Comparison of ENCODE assay signal across 30 cellular contexts in genomic region chr17:57755479-57756070, GRCh38. TPM values are rescaled to one million over a fixed set of nuclear protein-coding genes. Genes with fewer than 3 reads are reported as not detected.
A peak's percentile ranks its signal among the peaks of the same experiment; 100 is the strongest.
DNase-seq lines count a peak whose midpoint lies in the region; ATAC-seq, FAIRE-seq and TF ChIP-seq lines count a peak whose summit lies in the region.
"Had no signal": no experiment of that assay in that cellular context is flagged by ENCODE, and none has a peak within 500 bp of the region (broad histone marks: within the 10 kb centered on the region; RNA-seq: fewer than 3 reads in every experiment).

No MANE protein-coding gene starts in this region.

- no peaks in the 10 kb centered on the region for H3K9me3 Mint-ChIP-seq in MCF 10A (ENCODE audit: unreplicated experiment)
- H3K9me3 Mint-ChIP-seq: activated naive CD4-positive, alpha-beta T cell treated with anti-CD3 and anti-CD28 coated beads, Interleukin-2, amount 50 U/mL, for 24 hours; activated T-cell treated with anti-CD3 and anti-CD28 coated beads, Interleukin-2, amount 50 U/mL, for 72 hours; T-cell had no signal

- no peak for TF ChIP-seq POLR2A in HepG2 (IDR thresholded peaks at IDR 0.05; ENCODE audit: insufficient read depth in 1 of 2, low read depth in 2 of 2, low read length in 2 of 2)
- TF ChIP-seq POLR2A in right lobe of liver (IDR thresholded peaks at IDR 0.05) = no peak

- TF ChIP-seq EP300 in HepG2 (IDR thresholded peaks at IDR 0.05; ENCODE audit: low read depth in 2 of 2, low read length in 2 of 2) = no peak
- no peak for TF ChIP-seq EP300 in HepG2 (CRISPR knock-in tag; IDR thresholded peaks at IDR 0.05; ENCODE audit: borderline replicate concordance)

- H3K27ac ChIP-seq in HepG2 (ENCODE audit: extremely low read length, insufficient read depth, low read length) (no peak overlapping the region), right lobe of liver (no peak overlapping the region)
- H3K27ac ChIP-seq: 22Rv1, ascending aorta, foreskin keratinocyte had no signal

- H3K4me1 Mint-ChIP-seq in MCF 10A (ENCODE audit: insufficient read depth, unreplicated experiment) = no peaks in the 10 kb centered on the region
- H3K4me1 Mint-ChIP-seq: activated naive CD4-positive, alpha-beta T cell treated with anti-CD3 and anti-CD28 coated beads, Interleukin-2, amount 50 U/mL, for 24 hours; T-cell had no signal

- DNase-seq in HepG2 (ENCODE audit: low spot score) (no peak), right lobe of liver (no peak), RKO (ENCODE audit: low spot score) (peak; percentile 9), iPS-NIHi11 (ENCODE audit: low spot score) (peak; percentile 45), MCF 10A (ENCODE audit: unreplicated experiment) (no peak)
- DNase-seq: activated CD4-positive, alpha-beta T cell treated with anti-CD3 and anti-CD28 coated beads for 4 hours; activated T-cell treated with anti-CD3 and anti-CD28 coated beads, Interleukin-2, amount 50 U/mL, for 72 hours; AML-193; cerebellar nuclear complex; DMS79; foreskin keratinocyte; GOT3; NCI-H146; NCI-H526 treated with DMSO at 0.1 percent for 48 hours; occipital lobe; SHP77; stimulated activated CD4-positive, alpha-beta T cell treated with anti-CD3 and anti-CD28 coated beads, Interleukin-4, amount 100 ng/mL, for 24 hours; stimulated activated naive CD8-positive, alpha-beta T cell treated with anti-CD3 and anti-CD28 coated beads, Interleukin-15, Interleukin-2, amounts not matched to agents 100 U/mL and 50 U/mL, for 24 hours; T-cell had no signal

- no peak overlapping the region for H2AFZ ChIP-seq in HepG2 (ENCODE audit: low read length)

- H3K79me2 ChIP-seq in HepG2 (ENCODE audit: insufficient read depth, low read length) = no peaks in the 10 kb centered on the region

- no peak for ATAC-seq in HepG2
- ATAC-seq in right lobe of liver = no peak
- ATAC-seq in GM21367 (IDR thresholded peaks at IDR 0.05; ENCODE audit: unreplicated experiment) = no peak
- ATAC-seq in GM18861 (IDR thresholded peaks at IDR 0.05; ENCODE audit: unreplicated experiment) = no peak
- no peak for ATAC-seq in HG03280 (IDR thresholded peaks at IDR 0.05; ENCODE audit: unreplicated experiment)
- ATAC-seq: activated T-cell treated with anti-CD3 and anti-CD28 coated beads, Interleukin-2, amount 50 U/mL, for 72 hours; foreskin keratinocyte; stimulated activated naive CD8-positive, alpha-beta T cell treated with anti-CD3 and anti-CD28 coated beads, Interleukin-15, Interleukin-2, amounts not matched to agents 100 U/mL and 50 U/mL, for 24 hours; T-cell had no signal

- in situ Hi-C loops in HepG2 (cut with HindIII; ENCODE audit: extremely low pct_ligation_motif_present, low pct_unique_long_range_greater_than_20kb) = no loop called here

- FAIRE-seq in HepG2 (lab: Jason Lieb, UNC) = no peak
- FAIRE-seq: keratinocyte, TTC549 had no signal

- no peak overlapping the region for H3K9ac ChIP-seq in HepG2 (ENCODE audit: insufficient read depth, low read depth, low read length)

- H3K36me3 ChIP-seq in HepG2 (replicated peaks in 1 of 2; ENCODE audit: control insufficient read depth in 1 of 2, insufficient read depth in 2 of 2, low read length in 2 of 2) (no peaks in the 10 kb centered on the region), right lobe of liver (no peaks in the 10 kb centered on the region)
- H3K36me3 ChIP-seq: ascending aorta had no signal

- CTCF ChIA-PET in HepG2 (lab: Yijun Ruan, JAX; ENCODE audit: low intra/inter-chr PET ratio, low total read pairs) (no interaction called here), MCF 10A (lab: Yijun Ruan, JAX) (interaction anchor here (0.7 kb wide), 2 partner anchors 12 to 83 kb away, joined by 3 to 4 read pairs; no protein-coding TSS in a partner anchor)

- H3K9me3 ChIP-seq in HepG2 (ENCODE audit: low read length) (no peaks in the 10 kb centered on the region), right lobe of liver (no peaks in the 10 kb centered on the region)
- H3K9me3 ChIP-seq: ascending aorta had no signal

- H3K4me2 ChIP-seq in HepG2 (ENCODE audit: low read depth, low read length) = no peak overlapping the region

- H3K27me3 Mint-ChIP-seq in MCF 10A (ENCODE audit: insufficient read depth, unreplicated experiment) = no peaks in the 10 kb centered on the region
- H3K27me3 Mint-ChIP-seq: activated naive CD4-positive, alpha-beta T cell treated with anti-CD3 and anti-CD28 coated beads, Interleukin-2, amount 50 U/mL, for 24 hours; T-cell had no signal

- H3K4me3 ChIP-seq in HepG2 (replicated peaks in 1 of 3; ENCODE audit: insufficient read depth in 1 of 3, low read depth in 2 of 3, low read length in 3 of 3) (no peak overlapping the region), right lobe of liver (no peak overlapping the region)
- H3K4me3 ChIP-seq: ascending aorta had no signal

- H3K4me3 Mint-ChIP-seq in MCF 10A (ENCODE audit: unreplicated experiment) = no peak overlapping the region
- H3K4me3 Mint-ChIP-seq: activated naive CD4-positive, alpha-beta T cell treated with anti-CD3 and anti-CD28 coated beads, Interleukin-2, amount 50 U/mL, for 24 hours; activated T-cell treated with anti-CD3 and anti-CD28 coated beads, Interleukin-2, amount 50 U/mL, for 72 hours; T-cell had no signal

- no peaks in the 10 kb centered on the region for H4K20me1 ChIP-seq in HepG2 (ENCODE audit: insufficient read depth, low read length)

- peaks cover 0 to 18% of the 10 kb centered on the region in 2 experiments; a peak in 1 of 5 replicates for H3K27me3 ChIP-seq in HepG2 (ENCODE audit: control insufficient read depth in 1 of 2, insufficient read depth in 2 of 2, low read length in 2 of 2)
- no peaks in the 10 kb centered on the region for H3K27me3 ChIP-seq in right lobe of liver
- H3K27me3 ChIP-seq: ascending aorta had no signal

- no peaks in the 10 kb centered on the region for H3K36me3 Mint-ChIP-seq in MCF 10A (ENCODE audit: insufficient read depth, unreplicated experiment)
- H3K36me3 Mint-ChIP-seq: activated naive CD4-positive, alpha-beta T cell treated with anti-CD3 and anti-CD28 coated beads, Interleukin-2, amount 50 U/mL, for 24 hours; T-cell had no signal

- no peak overlapping the region for H3K27ac Mint-ChIP-seq in MCF 10A (ENCODE audit: low read depth, unreplicated experiment)
- H3K27ac Mint-ChIP-seq: activated naive CD4-positive, alpha-beta T cell treated with anti-CD3 and anti-CD28 coated beads, Interleukin-2, amount 50 U/mL, for 24 hours; activated T-cell treated with anti-CD3 and anti-CD28 coated beads, Interleukin-2, amount 50 U/mL, for 72 hours; T-cell had no signal

- intact Hi-C loops in HepG2 (cut with micrococcal nuclease; ENCODE audit: unreplicated experiment) = no loop called here
- intact Hi-C loops in right lobe of liver (cut with DNase I) = no loop called here
- intact Hi-C loops in MCF 10A (cut with micrococcal nuclease) = no loop called here

- 30% methylated on average over 6 of the region's 6 CpGs for WGBS in HepG2 (ENCODE audit: low lambda C conversion rate)
- 62% methylated on average over 4 of the region's 6 CpGs for WGBS in right lobe of liver (ENCODE audit: insufficient coverage, low coverage, low lambda C conversion rate, missing lambda C conversion rate)

- BruUV-seq in HepG2 (replicated peaks; lab: Mats Ljungman, UMichigan) = no TSS peak
- no TSS peak for BruUV-seq in MCF 10A (replicated peaks; lab: Mats Ljungman, UMichigan)

- TF ChIP-seq CTCF in HepG2 (CRISPR knock-in tag; IDR thresholded peaks at IDR 0.05) (0 out of 2 replicates have a peak, but pooled peaks have one; percentile 18), right lobe of liver (IDR thresholded peaks at IDR 0.05) (no peak), MCF 10A (IDR thresholded peaks at IDR 0.05; ENCODE audit: unreplicated experiment) (no peak)

- POLR2A ChIA-PET in HepG2 (lab: Yijun Ruan, JAX) = no interaction called here
- POLR2A ChIA-PET in MCF 10A (lab: Yijun Ruan, JAX) = interaction anchor here (0.6 kb wide), 1 partner anchor 789 kb away, joined by 3 read pairs; no protein-coding TSS in a partner anchor

- TF ChIP-seq RAD21 in HepG2 (CRISPR knock-in tag; IDR thresholded peaks at IDR 0.05) = no peak

- H3K4me1 ChIP-seq in HepG2 (ENCODE audit: insufficient read depth, low read length) (peaks cover 19% of the 10 kb centered on the region), right lobe of liver (no peaks in the 10 kb centered on the region)
- H3K4me1 ChIP-seq: ascending aorta, foreskin keratinocyte had no signal

RNA-seq across cellular contexts. Expression of gene CCDC182, which starts 10.5 kb away (rescaled TPM):
- total RNA-seq in HepG2 (2016; rRNA removed; fragmentation: Illumina TruSeq; extraction: Trizol) = not detected in 2 replicates
- not detected in 2 replicates for total RNA-seq in HepG2 (2016; cell fraction: cytosol; rRNA removed; fragmentation: Illumina TruSeq; extraction: Trizol; ENCODE audit: low read depth)
- total RNA-seq in HepG2 (2016; cell fraction: insoluble cytoplasmic fraction; rRNA removed; fragmentation: Illumina TruSeq; extraction: Trizol) = not detected in 2 replicates
- total RNA-seq in HepG2 (2016; cell fraction: membrane; rRNA removed; fragmentation: Illumina TruSeq; extraction: Trizol) = not detected in 2 replicates
- total RNA-seq in HepG2 (2016; cell fraction: nucleus; rRNA removed; fragmentation: Illumina TruSeq; extraction: Trizol) = not detected in 2 replicates
- not detected in 2 replicates for polyA plus RNA-seq in HepG2 (2011; rRNA removed)
- not detected in 2 replicates for polyA plus RNA-seq in HepG2 (2011; cell fraction: cytosol; rRNA removed)
- not detected in 2 replicates for polyA plus RNA-seq in HepG2 (2011; cell fraction: nucleus; rRNA removed)
- not detected in 2 replicates for polyA plus RNA-seq in HepG2 (2012)
- polyA plus RNA-seq in HepG2 (2016; cell fraction: cytosol; fragmentation: Illumina TruSeq; extraction: Trizol; ENCODE audit: low read depth) = not detected in 2 replicates
- polyA plus RNA-seq in HepG2 (2016; cell fraction: insoluble cytoplasmic fraction; fragmentation: Illumina TruSeq; extraction: Trizol; ENCODE audit: low read depth) = not detected in 2 replicates
- not detected in 2 replicates for polyA plus RNA-seq in HepG2 (2016; cell fraction: membrane; fragmentation: Illumina TruSeq; extraction: Trizol; ENCODE audit: low read depth)
- not detected in 2 replicates for polyA plus RNA-seq in HepG2 (2016; cell fraction: nucleus; fragmentation: Illumina TruSeq; extraction: Trizol; ENCODE audit: insufficient read depth, low read depth)
- not detected in 2 replicates for polyA minus RNA-seq in HepG2 (2011; rRNA and poly(A)+ RNA removed; ENCODE audit: low replicate concordance)
- not detected in 2 replicates for polyA minus RNA-seq in HepG2 (2011; cell fraction: cytosol; rRNA and poly(A)+ RNA removed)
- not detected in 2 replicates for polyA minus RNA-seq in HepG2 (2011; cell fraction: nucleus; rRNA and poly(A)+ RNA removed)
- total RNA-seq in right lobe of liver = not detected
- total RNA-seq in MCF 10A (2022) = not detected in 2 replicates
- total RNA-seq: activated T-cell treated with anti-CD3 and anti-CD28 coated beads, Interleukin-2, amount 50 U/mL, for 72 hours; ascending aorta; foreskin keratinocyte; lung microvascular endothelial cell; renal cortical epithelial cell; T-cell had no signal
- polyA plus RNA-seq: esophagus, foreskin keratinocyte, keratinocyte had no signal

Comparison
In these comparisons a context has a peak if more than half of its experiments do, and no peak if none do; other contexts are left out.
1. DNase-seq: peak in RKO (single experiment) and iPS-NIHi11 (single experiment); none in HepG2 (single experiment), right lobe of liver (0 of 3) and MCF 10A (single experiment).